7 cellular contexts compared by ENCODE assay signal in genomic region chr1:27435566-27436203, GRCh38. TPM values are rescaled to one million over a fixed set of nuclear protein-coding genes. Genes with fewer than 3 reads are reported as not detected.
DNase-seq lines count a peak whose midpoint lies in the region; ATAC-seq, FAIRE-seq and TF ChIP-seq lines count a peak whose summit lies in the region.

No MANE protein-coding gene starts in this region.

- H3K18ac ChIP-seq in IMR-90 (ENCODE audit: low read depth, low read length) = no peak overlapping the region

- no peak overlapping the region for H2BK20ac ChIP-seq in IMR-90 (ENCODE audit: low read depth, low read length)

- no peak overlapping the region for H2AK9ac ChIP-seq in IMR-90 (replicated peaks; ENCODE audit: low read depth, low read length, poor library complexity)

- H4K8ac ChIP-seq in IMR-90 (ENCODE audit: low read depth in 2 of 2, low read length in 2 of 2) = no peak overlapping the region

- WGBS in IMR-90 (ENCODE audit: extremely low coverage in 2 of 2, insufficient read length in 1 of 2), 2 experiments = no CpG with 5 or more reads among the region's 2 CpGs
- 44 to 58% (median 48%) methylated on average over 2 of the region's 2 CpGs for WGBS in stomach, 5 donors
- 67 to 75% methylated on average over 2 of the region's 2 CpGs for WGBS in aorta, 2 donors

- H4K5ac ChIP-seq in IMR-90 (ENCODE audit: low read depth, low read length) = no peak overlapping the region

- H3K9me3 ChIP-seq in IMR-90 (ENCODE audit: control insufficient read depth, insufficient read depth, low read length) (no peaks in the 10 kb centered on the region), T-helper 17 cell (ENCODE audit: control insufficient read depth, low read length, poor library complexity, severe bottlenecking) (no peaks in the 10 kb centered on the region), right atrium auricular region (no peaks in the 10 kb centered on the region), stomach (no peaks in the 10 kb centered on the region), aorta (ENCODE audit: control insufficient read depth, low read length) (no peaks in the 10 kb centered on the region)

- H3K9me1 ChIP-seq in IMR-90 (ENCODE audit: insufficient read depth, low read length) = peaks cover 20% of the 10 kb centered on the region

- no peak overlapping the region for H3K56ac ChIP-seq in IMR-90 (ENCODE audit: extremely low read depth, insufficient read depth, low read length)

- H3K4me3 ChIP-seq in IMR-90 (ENCODE audit: insufficient read depth, low read depth, low read length) = no peak overlapping the region
- H3K4me3 ChIP-seq in right atrium auricular region = no peak overlapping the region
- peak overlapping the region in 2 of 4 donors; percentile 8 to 29 for H3K4me3 ChIP-seq in stomach
- H3K4me3 ChIP-seq in aorta (ENCODE audit: low read length in 2 of 2) = no peak overlapping the region

- no peak for TF ChIP-seq EP300 in stomach (IDR thresholded peaks at IDR 0.05)

- peaks cover 77% of the 10 kb centered on the region for H4K20me1 ChIP-seq in IMR-90 (ENCODE audit: insufficient read depth, low read length)

- dilution Hi-C loops in IMR-90 (cut with HindIII; ENCODE audit: low sequenced_read_pairs, unreplicated experiment) = no loop called here

- no peak for TF ChIP-seq POLR2A in IMR-90 (IDR thresholded peaks at IDR 0.05; ENCODE audit: low read depth, low read length)
- no peak for TF ChIP-seq POLR2A in stomach (IDR thresholded peaks at IDR 0.05)

- H2AFZ ChIP-seq in IMR-90 (replicated peaks; ENCODE audit: low read length, poor library complexity) = no peak overlapping the region

- H2BK5ac ChIP-seq in IMR-90 (ENCODE audit: low read depth, low read length, poor library complexity, severe bottlenecking) = no peak overlapping the region

- no peak overlapping the region for H3K14ac ChIP-seq in IMR-90 (replicated peaks; ENCODE audit: low read depth, low read length)

- H2AK5ac ChIP-seq in IMR-90 (ENCODE audit: low read depth, low read length) = no peak overlapping the region

- no peak for FAIRE-seq in RCC 7860 (lab: Jason Lieb, UNC)

- no peaks in the 10 kb centered on the region for H3K36me3 Mint-ChIP-seq in T-helper 17 cell (ENCODE audit: low read depth)

- no peak overlapping the region for H2BK120ac ChIP-seq in IMR-90 (ENCODE audit: low read depth, low read length)

- TF ChIP-seq RAD21 in IMR-90 (IDR thresholded peaks at IDR 0.05; ENCODE audit: low read length) = no peak

- H3K23ac ChIP-seq in IMR-90 (ENCODE audit: low read depth, low read length) = no peak overlapping the region

- no peaks in the 10 kb centered on the region for H3K27me3 ChIP-seq in IMR-90 (ENCODE audit: control insufficient read depth, insufficient read depth, low read length)
- no peaks in the 10 kb centered on the region for H3K27me3 ChIP-seq in right atrium auricular region
- H3K27me3 ChIP-seq in stomach = no peaks in the 10 kb centered on the region
- H3K27me3 ChIP-seq in aorta (ENCODE audit: control insufficient read depth in 1 of 2, insufficient read depth in 2 of 2, low read length in 1 of 2) = no peaks in the 10 kb centered on the region

- peak; percentile 6; the same call in 1 of the 2 replicates for ATAC-seq in IMR-90 (ENCODE audit: low read depth)
- peak; percentile 52 for ATAC-seq in T-helper 17 cell
- no peak for ATAC-seq in aorta (ENCODE audit: low FRiP score)

- no peak overlapping the region for H3K4ac ChIP-seq in IMR-90 (ENCODE audit: low read depth, low read length)

- DNase-seq in IMR-90 (no peak), T-helper 17 cell (no peak), right atrium auricular region (ENCODE audit: low spot score) (no peak), stomach (no peak), OCI-M2 (lab: John Stamatoyannopoulos, UW; ENCODE audit: unreplicated experiment) (no peak), aorta (no peak), RCC 7860 (ENCODE audit: low spot score) (no peak)

- no peak overlapping the region for H4K91ac ChIP-seq in IMR-90 (ENCODE audit: insufficient read depth, low read depth, low read length)

- POLR2A ChIA-PET in IMR-90 (lab: Charles Lee; ENCODE audit: unreplicated experiment) = interaction anchor here (0.6 kb wide), 1 partner anchor 1592 kb away, joined by 4 read pairs; no protein-coding TSS in a partner anchor

- TF ChIP-seq CTCF in IMR-90 (conservative IDR thresholded peaks at IDR 0.05; ENCODE audit: low read depth, low read length) = no peak
- no peak for TF ChIP-seq CTCF in right atrium auricular region (IDR thresholded peaks at IDR 0.05)
- TF ChIP-seq CTCF in stomach (IDR thresholded peaks at IDR 0.05) = no peak

- peak overlapping the region; percentile 80 for H3K4me3 Mint-ChIP-seq in T-helper 17 cell

- H3K4me1 ChIP-seq in IMR-90 (ENCODE audit: control insufficient read depth, insufficient read depth, low read length) = peaks cover 30% of the 10 kb centered on the region
- peaks cover 0 to 84% of the 10 kb centered on the region in 2 donors for H3K4me1 ChIP-seq in right atrium auricular region
- H3K4me1 ChIP-seq in stomach = peaks cover 68 to 96% (median 80%) of the 10 kb centered on the region in 4 donors
- peaks cover 17 to 27% of the 10 kb centered on the region in 2 donors for H3K4me1 ChIP-seq in aorta (ENCODE audit: control insufficient read depth in 1 of 2, insufficient read depth in 2 of 2, low read length in 2 of 2)

- peaks cover 59% of the 10 kb centered on the region for H3K4me1 Mint-ChIP-seq in T-helper 17 cell

- H3K27me3 Mint-ChIP-seq in T-helper 17 cell = no peaks in the 10 kb centered on the region

- H3K9ac ChIP-seq in IMR-90 (ENCODE audit: low read depth, low read length) = no peak overlapping the region

- H3K4me2 ChIP-seq in IMR-90 (ENCODE audit: low read depth, low read length) = no peak overlapping the region

- in situ Hi-C loops in IMR-90 (cut with MboI; ENCODE audit: low sequenced_read_pairs) = no loop called here

- BruUV-seq in IMR-90 (replicated peaks; lab: Mats Ljungman, UMichigan) = no TSS peak

- H3K27ac ChIP-seq in IMR-90 (ENCODE audit: insufficient read depth, low read length) (no peak overlapping the region), right atrium auricular region (peak overlapping the region; percentile 66 to 88), stomach (peak overlapping the region; percentile 74 to 88 (median 78)), aorta (ENCODE audit: low read depth in 1 of 2, low read length in 2 of 2) (peak overlapping the region in 1 of 2 donors; percentile 68)

- intact Hi-C loops in IMR-90 (cut with micrococcal nuclease) = no loop called here
- intact Hi-C loops in stomach (cut with DNase I; ENCODE audit: low total_unique reads) = no loop called here
- intact Hi-C loops in aorta (cut with DNase I) = no loop called here

- H3K36me3 ChIP-seq in IMR-90 (ENCODE audit: control insufficient read depth, insufficient read depth, low read length) = no peaks in the 10 kb centered on the region; the same call in 1 of the 2 replicates
- peaks cover 11% of the 10 kb centered on the region for H3K36me3 ChIP-seq in right atrium auricular region
- peaks cover 0 to 6% (median 1%) of the 10 kb centered on the region in 4 donors for H3K36me3 ChIP-seq in stomach
- no peaks in the 10 kb centered on the region for H3K36me3 ChIP-seq in aorta (ENCODE audit: control insufficient read depth in 1 of 2, insufficient read depth in 2 of 2, low read length in 1 of 2)

- CTCF ChIA-PET in IMR-90 (lab: Yijun Ruan, JAX) = interaction anchor here (0.9 to 1.7 kb wide), 2 partner anchors 8 to 19 kb away, joined by 3 to 6 read pairs; no protein-coding TSS in a partner anchor

- H2BK15ac ChIP-seq in IMR-90 (ENCODE audit: low read depth, low read length) = no peak overlapping the region

- peaks cover 52 to 91% of the 10 kb centered on the region in 2 experiments for H3K79me1 ChIP-seq in IMR-90 (ENCODE audit: low read depth in 1 of 2, low read length in 2 of 2)

- H3K27ac Mint-ChIP-seq in T-helper 17 cell = peak overlapping the region; percentile 89

TF ChIP-seq in IMR-90, 13 proteins besides CTCF, POLR2A, EP300 and RAD21:
- TF ChIP-seq MAFK (IDR thresholded peaks at IDR 0.05; ENCODE audit: low read depth, low read length) (no peak), ELK1 (IDR thresholded peaks at IDR 0.05; ENCODE audit: borderline replicate concordance, low read depth, low read length) (no peak), RCOR1 (IDR thresholded peaks at IDR 0.05; ENCODE audit: insufficient replicate concordance, low read length) (no peak)

RNA-seq across cellular contexts. Expression of gene GPR3, which starts 43.3 kb away (rescaled TPM):
- total RNA-seq in IMR-90 (2012; rRNA removed) = 0.72 and 0.83 TPM in 2 replicates
- 4.8 and 5.4 TPM in 2 replicates for polyA plus RNA-seq in IMR-90 (2012; rRNA removed)
- 3.3 and 6.1 TPM in 2 replicates for polyA plus RNA-seq in IMR-90 (2012; cell fraction: cytosol; rRNA removed)
- polyA plus RNA-seq in IMR-90 (2012; cell fraction: nucleus; rRNA removed; ENCODE audit: low replicate concordance) = 5.4 and 6.0 TPM in 2 replicates
- under 1 TPM in 1 of 2 donors, not detected in 1; 0.30 TPM for total RNA-seq in T-helper 17 cell
- 1 to 10 TPM; 2.9 to 4.4 TPM for total RNA-seq in right atrium auricular region
- total RNA-seq in stomach = under 1 TPM in 2 of 5 donors, not detected in 3; 0.18 to 0.43 TPM
- polyA plus RNA-seq in stomach = under 1 TPM in 2 of 3 donors, not detected in 1; 0.25 to 0.30 TPM
- total RNA-seq in aorta = under 1 TPM; 0.68 to 0.93 TPM
- under 1 TPM in 1 of 2 donors, not detected in 1; 0.20 TPM for polyA plus RNA-seq in aorta

RNA-seq across cellular contexts. Expression of gene CD164L2, which starts 52.6 kb away (rescaled TPM):
- total RNA-seq in IMR-90 (2012; rRNA removed) (not detected in 2 replicates), T-helper 17 cell (not detected), right atrium auricular region (not detected), stomach (not detected), aorta (not detected)
- polyA plus RNA-seq in IMR-90 (2012; rRNA removed) (not detected in 2 replicates), stomach (1 to 10 TPM in 2 of 3 donors, not detected in 1; 1.5 to 8.7 TPM), aorta (not detected)
- polyA plus RNA-seq in IMR-90 (2012; cell fraction: cytosol; rRNA removed) = not detected in 2 replicates
- 0.04 TPM in 1 of 2 replicates, not detected in the other for polyA plus RNA-seq in IMR-90 (2012; cell fraction: nucleus; rRNA removed; ENCODE audit: low replicate concordance)

RNA-seq across cellular contexts. Expression of gene WASF2, which starts 54.3 kb away (rescaled TPM):
- total RNA-seq in IMR-90 (2012; rRNA removed) = 7.5 and 7.9 TPM in 2 replicates
- polyA plus RNA-seq in IMR-90 (2012; rRNA removed) = 45.0 and 45.4 TPM in 2 replicates
- polyA plus RNA-seq in IMR-90 (2012; cell fraction: cytosol; rRNA removed) = 28.6 and 29.9 TPM in 2 replicates
- polyA plus RNA-seq in IMR-90 (2012; cell fraction: nucleus; rRNA removed; ENCODE audit: low replicate concordance) = 29.8 and 37.0 TPM in 2 replicates
- total RNA-seq in T-helper 17 cell = 100 to 1,000 TPM; 124 to 144 TPM
- total RNA-seq in right atrium auricular region = 10 to 100 TPM; 20.7 to 49.0 TPM
- 10 to 100 TPM; 47.0 to 82.1 (median 65.3) TPM for total RNA-seq in stomach
- 10 to 100 TPM; 24.7 to 31.9 (median 25.7) TPM for polyA plus RNA-seq in stomach
- total RNA-seq in aorta = 100 to 1,000 TPM; 155 to 164 TPM
- 10 to 100 TPM; 27.2 to 47.4 TPM for polyA plus RNA-seq in aorta
